1 cellular context compared by ENCODE assay signal in genomic region chr10:17683541-17683940, GRCh38.
TF ChIP-seq lines count a peak whose summit lies in the region.

No MANE protein-coding gene starts in this region.

TF ChIP-seq in GM23338, 12 proteins besides CTCF, POLR2A, EP300 and RAD21:
- TF ChIP-seq JUNB (IDR thresholded peaks at IDR 0.05; ENCODE audit: unreplicated experiment) = no peak
- no peak for TF ChIP-seq POLR2AphosphoS5 (IDR thresholded peaks at IDR 0.05; ENCODE audit: low read depth)
